23 cellular contexts compared by ENCODE assay signal in the genomic region with DNA sequence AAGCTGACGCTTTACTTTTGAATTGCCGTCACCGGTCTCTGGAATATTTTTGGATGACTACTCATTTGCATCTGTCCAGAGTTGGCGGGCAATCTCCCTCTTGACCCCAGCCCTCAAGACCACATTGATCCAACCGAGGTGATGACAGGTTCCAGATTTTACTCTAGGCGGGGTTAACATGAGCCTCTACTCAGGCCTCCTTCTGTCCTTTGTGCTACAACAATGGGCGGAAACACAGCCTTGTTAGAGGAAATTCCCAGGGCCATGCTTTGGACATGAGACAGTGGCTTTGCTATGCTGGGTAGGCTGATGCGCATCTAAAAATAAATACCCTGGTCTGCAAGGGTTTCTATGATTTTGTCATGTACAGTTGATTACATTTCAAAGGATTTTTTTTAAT. TPM values are rescaled to one million over a fixed set of nuclear protein-coding genes. Genes with fewer than 3 reads are reported as not detected.
DNase-seq lines count a peak whose midpoint lies in the region; ATAC-seq, FAIRE-seq and TF ChIP-seq lines count a peak whose summit lies in the region.
"Had no signal": no experiment of that assay in that cellular context is flagged by ENCODE, and none has a peak within 500 bp of the region (broad histone marks: within the 10 kb centered on the region; RNA-seq: fewer than 3 reads in every experiment).

No MANE protein-coding gene starts in this region.

- CTCF ChIA-PET in HepG2 (lab: Yijun Ruan, JAX; ENCODE audit: low intra/inter-chr PET ratio, low total read pairs) (no interaction called here), GM10248 (lab: Yijun Ruan, JAX) (interaction anchor here (0.8 kb wide), 1 partner anchor 14 kb away, joined by 3 read pairs; no protein-coding TSS in a partner anchor)
- CTCF ChIA-PET in activated CD8-positive, alpha-beta T cell treated with anti-CD3 and anti-CD28 coated beads for 36 hours (lab: Charles Lee), result no interaction called here

- no peak overlapping the region for H3K4me3 Mint-ChIP-seq in activated CD8-positive, alpha-beta T cell treated with anti-CD3 and anti-CD28 coated beads for 36 hours
- H3K4me3 Mint-ChIP-seq: GM23338; naive thymus-derived CD4-positive, alpha-beta T cell; T-helper 17 cell; type B pancreatic cell had no signal

- no peaks in the 10 kb centered on the region for H3K36me3 Mint-ChIP-seq in activated CD8-positive, alpha-beta T cell treated with anti-CD3 and anti-CD28 coated beads for 36 hours (ENCODE audit: low read depth)
- H3K36me3 Mint-ChIP-seq: naive thymus-derived CD4-positive, alpha-beta T cell; type B pancreatic cell had no signal

- TF ChIP-seq RAD21 in liver (IDR thresholded peaks at IDR 0.05), result no peak
- TF ChIP-seq RAD21 in HepG2 (CRISPR knock-in tag; IDR thresholded peaks at IDR 0.05), result no peak

- H3K4me2 ChIP-seq in HepG2 (ENCODE audit: low read depth, low read length), result no peak overlapping the region
- H3K4me2 ChIP-seq: BLaER1 treated with 17β-estradiol and CSF1 and Interleukin-3, amounts not matched to agents 10 nM and 100 nM; GM23338 had no signal

- H3K27me3 ChIP-seq in liver (ENCODE audit: control insufficient read depth in 4 of 4, insufficient read depth in 4 of 4, low read length in 3 of 4) (peaks cover 0 to 2% (median 0%) of the 10 kb centered on the region in 4 donors), HepG2 (ENCODE audit: control insufficient read depth in 1 of 2, insufficient read depth in 2 of 2, low read length in 2 of 2) (peaks cover 2 to 50% of the 10 kb centered on the region in 2 experiments; a peak in 3 of 5 replicates), right atrium auricular region (no peaks in the 10 kb centered on the region)
- H3K27me3 ChIP-seq: BLaER1 treated with 17β-estradiol and CSF1 and Interleukin-3, amounts not matched to agents 10 nM and 100 nM; colonic mucosa had no signal

- H3K4me1 ChIP-seq in liver (ENCODE audit: control insufficient read depth in 4 of 4, insufficient read depth in 4 of 4, low read length in 3 of 4) (no peaks in the 10 kb centered on the region), HepG2 (ENCODE audit: insufficient read depth, low read length) (peaks cover 4% of the 10 kb centered on the region; the same call in 1 of the 2 replicates), right atrium auricular region (peaks cover 0 to 28% of the 10 kb centered on the region in 2 donors)
- H3K4me1 ChIP-seq: BLaER1 treated with 17β-estradiol and CSF1 and Interleukin-3, amounts not matched to agents 10 nM and 100 nM; colonic mucosa had no signal

- H2AFZ ChIP-seq in HepG2 (ENCODE audit: low read length), result no peak overlapping the region
- H2AFZ ChIP-seq: GM23338 had no signal

- no peak overlapping the region for H3K9ac ChIP-seq in liver (ENCODE audit: low read depth in 1 of 2, low read length in 2 of 2)
- H3K9ac ChIP-seq in HepG2 (ENCODE audit: insufficient read depth, low read depth, low read length), result no peak overlapping the region
- H3K9ac ChIP-seq: BLaER1 treated with 17β-estradiol and CSF1 and Interleukin-3, amounts not matched to agents 10 nM and 100 nM had no signal

- DNase-seq in HepG2 (ENCODE audit: low spot score) (no peak), right atrium auricular region (ENCODE audit: low spot score) (peak; percentile 61), myocyte (ENCODE audit: low read depth) (peak; percentile 83), DMS153 treated with DMSO at 0.1 percent for 48 hours (lab: John Stamatoyannopoulos, UW; ENCODE audit: unreplicated experiment) (no peak), GM10248 (ENCODE audit: extremely low spot score) (no peak)
- no peak for DNase-seq in activated CD8-positive, alpha-beta T cell treated with anti-CD3 and anti-CD28 coated beads for 36 hours
- DNase-seq: activated CD4-positive, CD25-positive, alpha-beta regulatory T cell treated with anti-CD3 and anti-CD28 coated beads, Interleukin-2, amount 50 U/mL, for 72 hours; colonic mucosa; DMS 273 treated with DMSO at 0.1 percent for 48 hours; naive thymus-derived CD4-positive, alpha-beta T cell; NCI-H1694; posterior cingulate gyrus; SHP77 treated with DMSO at 0.1 percent for 48 hours; stimulated activated naive CD4-positive, alpha-beta T cell treated with Interleukin-2 at 50 U/mL for 16 hours; T-helper 17 cell had no signal

- H3K4me3 ChIP-seq in liver (ENCODE audit: low read depth in 1 of 3, low read length in 3 of 3) (no peak overlapping the region), HepG2 (replicated peaks in 1 of 3; ENCODE audit: insufficient read depth in 1 of 3, low read depth in 2 of 3, low read length in 3 of 3) (no peak overlapping the region), right atrium auricular region (no peak overlapping the region)
- H3K4me3 ChIP-seq: A549; BLaER1 treated with 17β-estradiol and CSF1 and Interleukin-3, amounts not matched to agents 10 nM and 100 nM; colonic mucosa; GM23338 had no signal

- H3K27me3 Mint-ChIP-seq in activated CD8-positive, alpha-beta T cell treated with anti-CD3 and anti-CD28 coated beads for 36 hours, result peaks cover 7% of the 10 kb centered on the region

- TF ChIP-seq CTCF in liver (IDR thresholded peaks at IDR 0.05; ENCODE audit: low read depth, low read length, missing input control) (no peak), HepG2 (CRISPR knock-in tag; IDR thresholded peaks at IDR 0.05) (no peak), right atrium auricular region (IDR thresholded peaks at IDR 0.05) (no peak), GM10248 (IDR thresholded peaks at IDR 0.05; ENCODE audit: control extremely low read depth, extremely low read depth, low read depth, missing control alignments) (no peak)
- TF ChIP-seq CTCF in activated CD8-positive, alpha-beta T cell treated with anti-CD3 and anti-CD28 coated beads for 36 hours (IDR thresholded peaks at IDR 0.05), result no peak

- H3K27ac Mint-ChIP-seq in activated CD8-positive, alpha-beta T cell treated with anti-CD3 and anti-CD28 coated beads for 36 hours, result no peak overlapping the region
- H3K27ac Mint-ChIP-seq: GM23338; naive thymus-derived CD4-positive, alpha-beta T cell; T-helper 17 cell; type B pancreatic cell had no signal

- H3K27ac ChIP-seq in liver (ENCODE audit: low read depth in 1 of 2, low read length in 2 of 2), result peak overlapping the region in 1 of 2 donors; percentile 18
- no peak overlapping the region for H3K27ac ChIP-seq in HepG2 (ENCODE audit: extremely low read length, insufficient read depth, low read length)
- H3K27ac ChIP-seq in right atrium auricular region, result peak overlapping the region; percentile 51 to 71
- H3K27ac ChIP-seq: BLaER1 treated with 17β-estradiol and CSF1 and Interleukin-3, amounts not matched to agents 10 nM and 100 nM; colonic mucosa; epithelial cell of prostate had no signal

- POLR2A ChIA-PET in HepG2 (lab: Yijun Ruan, JAX) (no interaction called here), GM10248 (lab: Yijun Ruan, JAX) (no interaction called here)
- POLR2A ChIA-PET in activated CD8-positive, alpha-beta T cell treated with anti-CD3 and anti-CD28 coated beads for 36 hours (lab: Charles Lee), result no interaction called here

- no peaks in the 10 kb centered on the region for H3K4me1 Mint-ChIP-seq in activated CD8-positive, alpha-beta T cell treated with anti-CD3 and anti-CD28 coated beads for 36 hours (ENCODE audit: low read depth)
- H3K4me1 Mint-ChIP-seq: GM23338; naive thymus-derived CD4-positive, alpha-beta T cell; T-helper 17 cell had no signal

- 85% methylated on average over 8 of the region's 8 CpGs for WGBS in liver
- WGBS in HepG2 (ENCODE audit: low lambda C conversion rate), result 57% methylated on average over 8 of the region's 8 CpGs

- H3K79me2 ChIP-seq in HepG2 (ENCODE audit: insufficient read depth, low read length), result no peaks in the 10 kb centered on the region

- no peak for FAIRE-seq in HepG2 (lab: Jason Lieb, UNC)
- FAIRE-seq: A549, keratinocyte had no signal

- no peaks in the 10 kb centered on the region for H3K9me3 ChIP-seq in liver (ENCODE audit: control insufficient read depth in 4 of 4, low read length in 3 of 4)
- no peaks in the 10 kb centered on the region for H3K9me3 ChIP-seq in HepG2 (ENCODE audit: low read length)
- no peaks in the 10 kb centered on the region for H3K9me3 ChIP-seq in right atrium auricular region
- H3K9me3 ChIP-seq: A549; BLaER1 treated with 17β-estradiol and CSF1 and Interleukin-3, amounts not matched to agents 10 nM and 100 nM; colonic mucosa had no signal

- no peak for ATAC-seq in HepG2
- ATAC-seq in activated CD8-positive, alpha-beta T cell treated with anti-CD3 and anti-CD28 coated beads for 36 hours, result no peak
- ATAC-seq in GM19397 (IDR thresholded peaks at IDR 0.05; ENCODE audit: unreplicated experiment), result no peak
- ATAC-seq: A549; GM23338; naive thymus-derived CD4-positive, alpha-beta T cell; T-helper 17 cell had no signal

- no peak for TF ChIP-seq EP300 in HepG2 (IDR thresholded peaks at IDR 0.05; ENCODE audit: low read depth in 2 of 2, low read length in 2 of 2)
- no peak for TF ChIP-seq EP300 in HepG2 (CRISPR knock-in tag; IDR thresholded peaks at IDR 0.05; ENCODE audit: borderline replicate concordance)

- no peak for TF ChIP-seq POLR2A in HepG2 (IDR thresholded peaks at IDR 0.05; ENCODE audit: insufficient read depth in 1 of 2, low read depth in 2 of 2, low read length in 2 of 2)

- in situ Hi-C loops in HepG2 (cut with HindIII; ENCODE audit: extremely low pct_ligation_motif_present, low pct_unique_long_range_greater_than_20kb), result no loop called here

- intact Hi-C loops in HepG2 (cut with micrococcal nuclease; ENCODE audit: unreplicated experiment), result no loop called here
- intact Hi-C loops in activated CD8-positive, alpha-beta T cell treated with anti-CD3 and anti-CD28 coated beads for 36 hours (cut with micrococcal nuclease), result no loop called here

- BruUV-seq in HepG2 (replicated peaks; lab: Mats Ljungman, UMichigan), result no TSS peak

- no peaks in the 10 kb centered on the region for H4K20me1 ChIP-seq in HepG2 (ENCODE audit: insufficient read depth, low read length)
- H4K20me1 ChIP-seq: BLaER1 treated with 17β-estradiol and CSF1 and Interleukin-3, amounts not matched to agents 10 nM and 100 nM had no signal

- H3K36me3 ChIP-seq in liver (ENCODE audit: control insufficient read depth in 4 of 4, insufficient read depth in 3 of 4, low read depth in 1 of 4, low read length in 3 of 4), result no peaks in the 10 kb centered on the region
- H3K36me3 ChIP-seq in HepG2 (replicated peaks in 1 of 2; ENCODE audit: control insufficient read depth in 1 of 2, insufficient read depth in 2 of 2, low read length in 2 of 2), result no peaks in the 10 kb centered on the region
- no peaks in the 10 kb centered on the region for H3K36me3 ChIP-seq in right atrium auricular region
- H3K36me3 ChIP-seq: BLaER1 treated with 17β-estradiol and CSF1 and Interleukin-3, amounts not matched to agents 10 nM and 100 nM; colonic mucosa had no signal

- no peaks in the 10 kb centered on the region for H3K9me3 Mint-ChIP-seq in activated CD8-positive, alpha-beta T cell treated with anti-CD3 and anti-CD28 coated beads for 36 hours
- H3K9me3 Mint-ChIP-seq: GM23338 had no signal

RNA-seq across cellular contexts. Expression of a gene that starts 27.0 kb away (rescaled TPM):
- total RNA-seq in liver (10 to 100 TPM in 1 of 2 donors, 1 to 10 TPM in 1; 4.9 to 19.9 TPM), HepG2 (2016; rRNA removed; fragmentation: Illumina TruSeq; extraction: Trizol) (not detected in 2 replicates), right atrium auricular region (10 to 100 TPM; 38.4 to 59.4 TPM), myocyte (0.03 TPM in 1 of 2 replicates, not detected in the other)
- polyA plus RNA-seq in liver (1 to 10 TPM; 7.4 to 7.5 TPM), HepG2 (2011; rRNA removed) (not detected in 2 replicates)
- total RNA-seq in HepG2 (2016; cell fraction: cytosol; rRNA removed; fragmentation: Illumina TruSeq; extraction: Trizol; ENCODE audit: low read depth), result not detected in 2 replicates
- not detected in 2 replicates for total RNA-seq in HepG2 (2016; cell fraction: insoluble cytoplasmic fraction; rRNA removed; fragmentation: Illumina TruSeq; extraction: Trizol)
- not detected in 2 replicates for total RNA-seq in HepG2 (2016; cell fraction: membrane; rRNA removed; fragmentation: Illumina TruSeq; extraction: Trizol)
- total RNA-seq in HepG2 (2016; cell fraction: nucleus; rRNA removed; fragmentation: Illumina TruSeq; extraction: Trizol), result not detected in 2 replicates
- polyA plus RNA-seq in HepG2 (2011; cell fraction: cytosol; rRNA removed), result not detected in 2 replicates
- not detected in 2 replicates for polyA plus RNA-seq in HepG2 (2011; cell fraction: nucleus; rRNA removed)
- polyA plus RNA-seq in HepG2 (2012), result not detected in 2 replicates
- polyA plus RNA-seq in HepG2 (2016; cell fraction: cytosol; fragmentation: Illumina TruSeq; extraction: Trizol; ENCODE audit: low read depth), result not detected in 2 replicates
- polyA plus RNA-seq in HepG2 (2016; cell fraction: insoluble cytoplasmic fraction; fragmentation: Illumina TruSeq; extraction: Trizol; ENCODE audit: low read depth), result not detected in 2 replicates
- polyA plus RNA-seq in HepG2 (2016; cell fraction: membrane; fragmentation: Illumina TruSeq; extraction: Trizol; ENCODE audit: low read depth), result not detected in 2 replicates
- polyA plus RNA-seq in HepG2 (2016; cell fraction: nucleus; fragmentation: Illumina TruSeq; extraction: Trizol; ENCODE audit: insufficient read depth, low read depth), result not detected in 2 replicates
- polyA minus RNA-seq in HepG2 (2011; rRNA and poly(A)+ RNA removed; ENCODE audit: low replicate concordance), result not detected in 2 replicates
- not detected in 2 replicates for polyA minus RNA-seq in HepG2 (2011; cell fraction: cytosol; rRNA and poly(A)+ RNA removed)
- not detected in 2 replicates for polyA minus RNA-seq in HepG2 (2011; cell fraction: nucleus; rRNA and poly(A)+ RNA removed)
- polyA plus RNA-seq in myocyte (2012), result 0.33 TPM
- not detected for total RNA-seq in activated CD8-positive, alpha-beta T cell treated with anti-CD3 and anti-CD28 coated beads for 36 hours
- total RNA-seq: GM23338; naive thymus-derived CD4-positive, alpha-beta T cell; T-helper 17 cell had no signal
- polyA plus RNA-seq: A549; GM23338; keratinocyte; naive thymus-derived CD4-positive, alpha-beta T cell had no signal

Comparison
In these comparisons a context has a peak if more than half of its experiments do, and no peak if none do; other contexts are left out.
1. DNase-seq: peak in right atrium auricular region (single experiment) and myocyte (single experiment); none in HepG2 (single experiment), activated CD8-positive, alpha-beta T cell treated with anti-CD3 and anti-CD28 coated beads for 36 hours (single experiment), DMS153 treated with DMSO at 0.1 percent for 48 hours (single experiment) and GM10248 (single experiment).